ENCODE assay signal across 8 cellular contexts in the genomic region with DNA sequence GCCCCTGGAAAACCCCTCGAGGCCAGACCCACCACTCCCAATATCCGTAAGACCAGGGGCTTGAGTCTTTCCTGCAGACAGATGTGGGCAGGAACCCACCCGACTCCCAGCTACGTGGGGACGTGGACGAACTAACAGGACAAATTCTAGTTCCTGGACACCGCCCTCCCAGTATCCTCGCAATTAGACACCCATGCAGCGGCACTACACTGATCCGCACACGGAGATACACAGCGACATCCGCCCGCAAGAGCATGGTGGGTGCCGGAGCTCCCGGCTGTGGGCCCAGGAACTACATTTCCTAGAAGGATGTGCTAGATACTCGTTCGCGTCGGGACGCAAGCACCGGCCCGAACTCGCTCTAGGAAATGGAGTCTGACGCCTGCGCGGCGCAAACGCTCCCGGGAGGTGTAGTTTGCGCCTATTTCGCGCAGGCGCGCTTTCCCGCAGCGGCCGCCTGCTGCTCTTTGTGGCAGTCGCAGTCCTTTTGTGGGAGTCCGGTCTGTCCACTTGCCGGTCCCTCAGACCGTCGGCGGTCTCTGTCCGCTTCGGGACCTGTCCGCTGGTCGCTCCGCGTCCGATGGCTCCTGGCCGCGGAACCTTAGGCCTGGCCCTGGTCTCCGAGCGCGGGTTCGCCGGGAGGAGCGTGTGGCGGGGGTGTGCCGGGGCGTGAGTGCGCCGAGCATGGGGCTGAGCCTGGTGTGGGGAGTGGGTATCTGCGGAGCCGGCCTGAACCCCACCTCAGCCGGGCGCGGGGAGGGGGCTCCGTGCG. TPM values are rescaled to one million over a fixed set of nuclear protein-coding genes. Genes with fewer than 3 reads are reported as not detected.
A peak's percentile ranks its signal among the peaks of the same experiment; 100 is the strongest.
DNase-seq lines count a peak whose midpoint lies in the region; ATAC-seq and TF ChIP-seq lines count a peak whose summit lies in the region.

TSS of gene ZNF74 (plus strand) at position 447 of the 772 bp plus-strand sequence. CDS start 478 bp downstream, outside the sequence.

- peak in 1 of 4 donors; percentile 17 for TF ChIP-seq EP300 in upper lobe of left lung (IDR thresholded peaks at IDR 0.05)

- WGBS in upper lobe of left lung, 2 donors: 0 to 3% methylated on average over 1 to 17 of the region's 71 CpGs

- H3K4me1 ChIP-seq in upper lobe of left lung: peaks cover 17 to 32% (median 21%) of the 10 kb centered on the region in 4 donors

- intact Hi-C loops in T-helper 2 cell treated with Interferon-gamma antibody and Interleukin-4, amounts not matched to agents 100 ng/mL and 5 ng/mL, for 36 hours (cut with micrococcal nuclease): loop anchor here (2.0 kb wide), 2 partner anchors 35 to 73 kb away; partner anchors contain the start of gene DGCR6L
- intact Hi-C loops in left ventricle myocardium superior (cut with micrococcal nuclease) (no loop called here), posterior vena cava (cut with DNase I) (no loop called here)

- DNase-seq in ELR (ENCODE audit: low read depth) (peak; percentile 92), HEK293T (ENCODE audit: extremely low spot score) (peak; percentile 94), NCI-H146 (lab: John Stamatoyannopoulos, UW) (peak; percentile 92), left ventricle myocardium superior (peak; percentile 96), posterior vena cava (ENCODE audit: low spot score) (peak; percentile 97), upper lobe of left lung (peak; percentile 94 to 96)

- peak within 1 kb of the TSS; percentile 57 to 90 (median 70) for H3K4me3 ChIP-seq in upper lobe of left lung

- peak in 4 of 6 experiments; percentile 11 to 36 (median 27) for TF ChIP-seq CTCF in upper lobe of left lung (IDR thresholded peaks at IDR 0.05)

- TF ChIP-seq POLR2A in upper lobe of left lung (IDR thresholded peaks at IDR 0.05): peak in 3 of 4 donors; percentile 35 to 74 (median 63)

- no peaks in the 10 kb centered on the region for H3K27me3 ChIP-seq in upper lobe of left lung

- POLR2A ChIA-PET in HEK293T (lab: Yijun Ruan, JAX): interaction anchor here (0.7 to 4.2 kb wide), 14 partner anchors 10 to 140 kb away, joined by 3 to 25 read pairs (median 4); partner anchors contain the start of gene DGCR6L

- peak within 1 kb of the TSS; percentile 53 for H3K27ac ChIP-seq in angular gyrus (ENCODE audit: low read depth, low read length)
- peak within 1 kb of the TSS; percentile 63 to 82 (median 78) for H3K27ac ChIP-seq in upper lobe of left lung

- CTCF ChIA-PET in HEK293T (lab: Yijun Ruan, JAX): interaction anchor here (0.6 kb wide), 1 partner anchor 76 kb away, joined by 5 read pairs; no protein-coding TSS in a partner anchor

- H3K9me3 ChIP-seq in upper lobe of left lung: no peaks in the 10 kb centered on the region

- no peaks in the 10 kb centered on the region for H3K36me3 ChIP-seq in upper lobe of left lung

- ATAC-seq in left ventricle myocardium superior (peak; percentile 97), upper lobe of left lung (ENCODE audit: low FRiP score in 2 of 2) (peak; percentile 96 to 98)

TF ChIP-seq in HEK293T, 16 proteins besides CTCF, POLR2A, EP300 and RAD21:
- TF ChIP-seq SUZ12 (IDR thresholded peaks at IDR 0.05): no peak
- no peak for TF ChIP-seq TARDBP (IDR thresholded peaks at IDR 0.05)
- TF ChIP-seq ZNF384 (IDR thresholded peaks at IDR 0.05): no peak
- TF ChIP-seq, protein P1, sequence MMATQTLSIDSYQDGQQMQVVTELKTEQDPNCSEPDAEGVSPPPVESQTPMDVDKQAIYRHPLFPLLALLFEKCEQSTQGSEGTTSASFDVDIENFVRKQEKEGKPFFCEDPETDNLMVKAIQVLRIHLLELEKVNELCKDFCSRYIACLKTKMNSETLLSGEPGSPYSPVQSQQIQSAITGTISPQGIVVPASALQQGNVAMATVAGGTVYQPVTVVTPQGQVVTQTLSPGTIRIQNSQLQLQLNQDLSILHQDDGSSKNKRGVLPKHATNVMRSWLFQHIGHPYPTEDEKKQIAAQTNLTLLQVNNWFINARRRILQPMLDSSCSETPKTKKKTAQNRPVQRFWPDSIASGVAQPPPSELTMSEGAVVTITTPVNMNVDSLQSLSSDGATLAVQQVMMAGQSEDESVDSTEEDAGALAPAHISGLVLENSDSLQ (IDR thresholded peaks at IDR 0.05): no peak
- TF ChIP-seq SP1 (IDR thresholded peaks at IDR 0.05): no peak
- peak; percentile 36; the same call in 1 of the 2 replicates for TF ChIP-seq ELF4 (IDR thresholded peaks at IDR 0.05)
- TF ChIP-seq FOXM1 (IDR thresholded peaks at IDR 0.05; ENCODE audit: borderline replicate concordance): no peak
- TF ChIP-seq L3MBTL2 (conservative IDR thresholded peaks at IDR 0.05): peak; percentile 45

RNA-seq across cellular contexts. Expression of gene ZNF74, which starts in this region (rescaled TPM):
- total RNA-seq in T-helper 2 cell treated with Interferon-gamma antibody and Interleukin-4, amounts not matched to agents 100 ng/mL and 5 ng/mL, for 36 hours: 8.9 and 10.7 TPM in 2 replicates
- total RNA-seq in left ventricle myocardium superior: 4.9 TPM
- 1 to 10 TPM; 5.9 to 6.9 TPM for total RNA-seq in posterior vena cava
- 10 to 100 TPM in 5 of 6 donors, 1 to 10 TPM in 1; 8.9 to 26.2 (median 12.7) TPM for total RNA-seq in upper lobe of left lung

Comparison
In these comparisons a context has a peak if more than half of its experiments do, and no peak if none do; other contexts are left out.
1. Peak in every context shown above with its lines: DNase-seq, ATAC-seq, H3K4me3 ChIP-seq and H3K27ac ChIP-seq.